ENCODE assay signal across 9 cellular contexts in the genomic region with DNA sequence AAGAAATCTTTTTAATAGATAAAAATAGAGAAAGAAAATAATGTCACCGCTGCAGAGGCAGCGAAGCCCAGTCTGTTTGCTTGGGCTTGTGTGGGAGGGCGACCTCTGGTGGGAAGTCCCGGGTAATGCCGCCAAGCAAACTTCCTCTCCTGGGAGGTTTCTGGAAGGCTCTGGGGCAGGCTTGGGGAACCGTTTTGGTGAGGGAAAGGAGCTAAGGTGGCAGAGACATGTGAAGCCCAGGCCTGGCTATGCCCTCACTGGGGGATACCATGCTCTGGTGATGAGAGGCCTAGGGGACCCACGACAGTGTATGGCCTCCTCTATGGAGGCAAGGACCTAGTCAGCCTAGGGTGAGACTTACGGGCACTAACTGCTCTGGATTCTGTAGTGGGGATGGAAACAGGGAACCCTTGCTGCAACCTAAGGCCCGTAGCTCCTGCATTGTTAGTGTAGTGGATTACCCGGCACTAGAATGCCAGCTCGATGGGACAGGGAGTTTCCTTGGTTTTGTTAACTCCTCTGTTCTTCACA.
A peak's percentile ranks its signal among the peaks of the same experiment; 100 is the strongest.
DNase-seq lines count a peak whose midpoint lies in the region; ATAC-seq and TF ChIP-seq lines count a peak whose summit lies in the region.
"Had no signal": no experiment of that assay in that cellular context is flagged by ENCODE, and none has a peak within 500 bp of the region (broad histone marks: within the 10 kb centered on the region; RNA-seq: fewer than 3 reads in every experiment).

No MANE protein-coding gene starts in this region.

- peaks cover 2% of the 10 kb centered on the region for H3K36me3 Mint-ChIP-seq in neural progenitor cell

- H3K27ac ChIP-seq in neural progenitor cell, result no peak overlapping the region
- no peak overlapping the region for H3K27ac ChIP-seq in upper lobe of right lung

- H3K4me1 Mint-ChIP-seq in neural progenitor cell, result peaks cover 45% of the 10 kb centered on the region
- H3K4me1 Mint-ChIP-seq: naive thymus-derived CD8-positive, alpha-beta T cell had no signal

- no peaks in the 10 kb centered on the region for H3K36me3 ChIP-seq in neural progenitor cell
- no peaks in the 10 kb centered on the region for H3K36me3 ChIP-seq in upper lobe of right lung

- no peaks in the 10 kb centered on the region for H3K79me2 ChIP-seq in neural progenitor cell (ENCODE audit: low read depth)

- ATAC-seq in HG02852 (IDR thresholded peaks at IDR 0.05; ENCODE audit: unreplicated experiment) (peak; percentile 87), upper lobe of right lung (peak; percentile 94)

- H3K27me3 ChIP-seq in neural progenitor cell (no peaks in the 10 kb centered on the region), upper lobe of right lung (no peaks in the 10 kb centered on the region)

- no peak overlapping the region for H3K9ac ChIP-seq in neural progenitor cell

- no peaks in the 10 kb centered on the region for H4K20me1 ChIP-seq in neural progenitor cell (ENCODE audit: low read depth)

- H3K4me2 ChIP-seq in neural progenitor cell, result peak overlapping the region; percentile 25

- intact Hi-C loops in upper lobe of right lung (cut with DNase I), result loop anchor here (5.0 kb wide), 1 partner anchor 639 kb away; no protein-coding TSS in a partner anchor

- no peak overlapping the region for H3K4me3 Mint-ChIP-seq in neural progenitor cell
- H3K4me3 Mint-ChIP-seq: naive thymus-derived CD8-positive, alpha-beta T cell had no signal

- H3F3A ChIP-seq in neural progenitor cell (ENCODE audit: low read depth), result peaks cover 9% of the 10 kb centered on the region

- H3K4me3 ChIP-seq in fibroblast of the aortic adventitia (ENCODE audit: low read depth, low read length) (no peak overlapping the region), neural progenitor cell (no peak overlapping the region), upper lobe of right lung (peak overlapping the region; percentile 14)

- peaks cover 21% of the 10 kb centered on the region for H3K9me3 Mint-ChIP-seq in neural progenitor cell

- H3K27ac Mint-ChIP-seq in neural progenitor cell, result no peak overlapping the region

- peaks cover 7% of the 10 kb centered on the region for H3K27me3 Mint-ChIP-seq in neural progenitor cell (ENCODE audit: insufficient read depth, low read depth)

- TF ChIP-seq CTCF in GM10266 (IDR thresholded peaks at IDR 0.05; ENCODE audit: control insufficient read depth, insufficient read depth, low read depth, missing control alignments) (peak; percentile 76), fibroblast of the aortic adventitia (IDR thresholded peaks at IDR 0.05; ENCODE audit: insufficient read depth, low read length) (peak; percentile 98), neural progenitor cell (IDR thresholded peaks at IDR 0.05) (peak; percentile 89), upper lobe of right lung (IDR thresholded peaks at IDR 0.05) (peak; percentile 93)

- H3K9me3 ChIP-seq in neural progenitor cell (ENCODE audit: low read depth) (no peaks in the 10 kb centered on the region), upper lobe of right lung (no peaks in the 10 kb centered on the region)

- H3K4me1 ChIP-seq in neural progenitor cell (peaks cover 34% of the 10 kb centered on the region), upper lobe of right lung (peaks cover 22% of the 10 kb centered on the region)

- DNase-seq in 8988T (peak; percentile 52), GM10266 (ENCODE audit: extremely low spot score) (peak; percentile 68), NCI-H526 (lab: John Stamatoyannopoulos, UW) (peak; percentile 7 to 69), fibroblast of the aortic adventitia (ENCODE audit: low read depth) (peak; percentile 81), neural progenitor cell (ENCODE audit: low spot score) (peak; percentile 69), upper lobe of right lung (peak; percentile 85)
- DNase-seq in activated T-cell treated with anti-CD3 and anti-CD28 coated beads, Interleukin-2, amount 50 U/mL, for 1 hour, result peak; percentile 44

- H2AFZ ChIP-seq in neural progenitor cell (replicated peaks), result no peak overlapping the region
